Comparison of ENCODE assay signal across 16 cellular contexts in genomic region chr1:4395158-4395557, GRCh38.
DNase-seq lines count a peak whose midpoint lies in the region; ATAC-seq, FAIRE-seq and TF ChIP-seq lines count a peak whose summit lies in the region.
"Had no signal": no experiment of that assay in that cellular context is flagged by ENCODE, and none has a peak within 500 bp of the region (broad histone marks: within the 10 kb centered on the region; RNA-seq: fewer than 3 reads in every experiment).

No MANE protein-coding gene starts in this region.

- TF ChIP-seq CTCF in astrocyte (IDR thresholded peaks at IDR 0.05; ENCODE audit: insufficient read depth, low read depth, low read length): no peak

- peak; percentile 46 to 80 for ATAC-seq in activated naive CD4-positive, alpha-beta T cell treated with anti-CD3 and anti-CD28 coated beads, Interleukin-2, amount 50 U/mL, for 72 hours
- no peak for ATAC-seq in activated T-helper 17 cell treated with anti-CD3 and anti-CD28 coated beads, Interleukin-2, amount 50 U/mL, for 72 hours (replicated peaks)
- no peak for ATAC-seq in HG03378 (IDR thresholded peaks at IDR 0.05; ENCODE audit: unreplicated experiment)
- ATAC-seq in HG02623 (IDR thresholded peaks at IDR 0.05; ENCODE audit: unreplicated experiment): no peak
- ATAC-seq: CD8-positive, alpha-beta T cell had no signal

- no peaks in the 10 kb centered on the region for H3K4me1 ChIP-seq in astrocyte (ENCODE audit: insufficient read depth, low read length)
- H3K4me1 ChIP-seq: BLaER1 had no signal

- DNase-seq in activated naive CD4-positive, alpha-beta T cell treated with anti-CD3 and anti-CD28 coated beads, Interleukin-2, amount 50 U/mL, for 72 hours (ENCODE audit: low spot score in 2 of 2): no peak
- DNase-seq in activated naive CD4-positive, alpha-beta T cell treated with anti-CD3 and anti-CD28 coated beads, Interleukin-2, amount 10 ng/mL, durations not matched to agents 7 days and 5 days: no peak
- peak; percentile 16 for DNase-seq in NCI-H2029 (lab: John Stamatoyannopoulos, UW)
- DNase-seq in astrocyte (ENCODE audit: low read depth): peak; percentile 41
- DNase-seq in kidney tubule cell (ENCODE audit: low spot score): peak; percentile 95
- DNase-seq: CD8-positive, alpha-beta T cell; DMS53; KG1; NCI-H1930; NCI-H748 treated with DMSO at 0.1 percent for 48 hours; NK-92 treated with Interleukin-12 subunit alpha and Interleukin-12 subunit beta, amount 100 ng/mL, for 24 hours had no signal

- no peak overlapping the region for H3K4me3 Mint-ChIP-seq in activated naive CD4-positive, alpha-beta T cell treated with anti-CD3 and anti-CD28 coated beads, Interleukin-2, amount 10 ng/mL, durations not matched to agents 7 days and 5 days
- H3K4me3 Mint-ChIP-seq in astrocyte (ENCODE audit: unreplicated experiment): no peak overlapping the region
- no peak overlapping the region for H3K4me3 Mint-ChIP-seq in activated T-helper 17 cell treated with anti-CD3 and anti-CD28 coated beads, Interleukin-2, amount 50 U/mL, for 72 hours
- H3K4me3 Mint-ChIP-seq: CD8-positive, alpha-beta T cell had no signal

- no peaks in the 10 kb centered on the region for H4K20me1 ChIP-seq in astrocyte (ENCODE audit: insufficient read depth, low read length)
- H4K20me1 ChIP-seq: BLaER1 had no signal

- H3K27ac Mint-ChIP-seq in activated naive CD4-positive, alpha-beta T cell treated with anti-CD3 and anti-CD28 coated beads, Interleukin-2, amount 50 U/mL, for 72 hours: no peak overlapping the region
- no peak overlapping the region for H3K27ac Mint-ChIP-seq in activated naive CD4-positive, alpha-beta T cell treated with anti-CD3 and anti-CD28 coated beads, Interleukin-2, amount 10 ng/mL, durations not matched to agents 7 days and 5 days
- no peak overlapping the region for H3K27ac Mint-ChIP-seq in astrocyte (ENCODE audit: unreplicated experiment)
- H3K27ac Mint-ChIP-seq in activated T-helper 17 cell treated with anti-CD3 and anti-CD28 coated beads, Interleukin-2, amount 50 U/mL, for 72 hours: no peak overlapping the region
- H3K27ac Mint-ChIP-seq: CD8-positive, alpha-beta T cell had no signal

- no peak overlapping the region for H3K4me2 ChIP-seq in astrocyte (ENCODE audit: low read length)
- H3K4me2 ChIP-seq: BLaER1 had no signal

- no peak overlapping the region for H3K27ac ChIP-seq in astrocyte (ENCODE audit: low read depth, low read length)
- H3K27ac ChIP-seq: BLaER1 had no signal

- H3K9me3 ChIP-seq in astrocyte (ENCODE audit: insufficient read depth, low read depth, low read length): no peaks in the 10 kb centered on the region

- no peaks in the 10 kb centered on the region for H3K27me3 ChIP-seq in astrocyte (ENCODE audit: insufficient read depth, low read length)
- H3K27me3 ChIP-seq: BLaER1 had no signal

- FAIRE-seq in astrocyte (lab: Jason Lieb, UNC): no peak
- FAIRE-seq: H54 had no signal

- H3K9ac ChIP-seq in astrocyte (ENCODE audit: low read length): no peak overlapping the region
- H3K9ac ChIP-seq: BLaER1 had no signal

- H3K27me3 Mint-ChIP-seq in activated naive CD4-positive, alpha-beta T cell treated with anti-CD3 and anti-CD28 coated beads, Interleukin-2, amount 10 ng/mL, durations not matched to agents 7 days and 5 days: peaks cover 3% of the 10 kb centered on the region
- no peaks in the 10 kb centered on the region for H3K27me3 Mint-ChIP-seq in astrocyte (ENCODE audit: low read depth, unreplicated experiment)
- peaks cover 17% of the 10 kb centered on the region for H3K27me3 Mint-ChIP-seq in activated T-helper 17 cell treated with anti-CD3 and anti-CD28 coated beads, Interleukin-2, amount 50 U/mL, for 72 hours

- H3K79me2 ChIP-seq in astrocyte (ENCODE audit: insufficient read depth, low read length): no peaks in the 10 kb centered on the region

- no peaks in the 10 kb centered on the region for H3K36me3 ChIP-seq in astrocyte (ENCODE audit: insufficient read depth, low read length)
- H3K36me3 ChIP-seq: BLaER1 had no signal

- no peak overlapping the region for H2AFZ ChIP-seq in astrocyte (ENCODE audit: low read depth, low read length)

- no peak overlapping the region for H3K4me3 ChIP-seq in astrocyte (ENCODE audit: insufficient read depth, low read depth, low read length)
- H3K4me3 ChIP-seq: BLaER1 had no signal

- H3K36me3 Mint-ChIP-seq in activated naive CD4-positive, alpha-beta T cell treated with anti-CD3 and anti-CD28 coated beads, Interleukin-2, amount 50 U/mL, for 72 hours: peaks cover 0 to 6% of the 10 kb centered on the region in 2 donors
- H3K36me3 Mint-ChIP-seq in activated naive CD4-positive, alpha-beta T cell treated with anti-CD3 and anti-CD28 coated beads, Interleukin-2, amount 10 ng/mL, durations not matched to agents 7 days and 5 days: no peaks in the 10 kb centered on the region
- H3K36me3 Mint-ChIP-seq in astrocyte (ENCODE audit: low read depth, unreplicated experiment): no peaks in the 10 kb centered on the region
- H3K36me3 Mint-ChIP-seq in activated T-helper 17 cell treated with anti-CD3 and anti-CD28 coated beads, Interleukin-2, amount 50 U/mL, for 72 hours (ENCODE audit: low read depth): no peaks in the 10 kb centered on the region
- H3K36me3 Mint-ChIP-seq: CD8-positive, alpha-beta T cell had no signal

- CTCF ChIA-PET in activated naive CD4-positive, alpha-beta T cell treated with anti-CD3 and anti-CD28 coated beads, Interleukin-2, amount 10 ng/mL, durations not matched to agents 7 days and 5 days (lab: Charles Lee): no interaction called here

- peaks cover 4 to 24% of the 10 kb centered on the region in 2 donors for H3K9me3 Mint-ChIP-seq in activated naive CD4-positive, alpha-beta T cell treated with anti-CD3 and anti-CD28 coated beads, Interleukin-2, amount 50 U/mL, for 72 hours
- H3K9me3 Mint-ChIP-seq in activated naive CD4-positive, alpha-beta T cell treated with anti-CD3 and anti-CD28 coated beads, Interleukin-2, amount 10 ng/mL, durations not matched to agents 7 days and 5 days: no peaks in the 10 kb centered on the region
- peaks cover 21% of the 10 kb centered on the region for H3K9me3 Mint-ChIP-seq in astrocyte (ENCODE audit: unreplicated experiment)
- peaks cover 3% of the 10 kb centered on the region for H3K9me3 Mint-ChIP-seq in activated T-helper 17 cell treated with anti-CD3 and anti-CD28 coated beads, Interleukin-2, amount 50 U/mL, for 72 hours

- no peaks in the 10 kb centered on the region for H3K4me1 Mint-ChIP-seq in activated naive CD4-positive, alpha-beta T cell treated with anti-CD3 and anti-CD28 coated beads, Interleukin-2, amount 10 ng/mL, durations not matched to agents 7 days and 5 days
- peaks cover 5% of the 10 kb centered on the region for H3K4me1 Mint-ChIP-seq in astrocyte (ENCODE audit: low read depth, unreplicated experiment)
- H3K4me1 Mint-ChIP-seq in activated T-helper 17 cell treated with anti-CD3 and anti-CD28 coated beads, Interleukin-2, amount 50 U/mL, for 72 hours: no peaks in the 10 kb centered on the region

Comparison
In these comparisons a context has a peak if more than half of its experiments do, and no peak if none do; other contexts are left out.
1. ATAC-seq: peak in activated naive CD4-positive, alpha-beta T cell treated with anti-CD3 and anti-CD28 coated beads, Interleukin-2, amount 50 U/mL, for 72 hours (2 of 2); none in activated T-helper 17 cell treated with anti-CD3 and anti-CD28 coated beads, Interleukin-2, amount 50 U/mL, for 72 hours (single experiment), HG03378 (single experiment) and HG02623 (single experiment).
2. DNase-seq: peak in NCI-H2029 (single experiment), astrocyte (single experiment) and kidney tubule cell (single experiment); none in activated naive CD4-positive, alpha-beta T cell treated with anti-CD3 and anti-CD28 coated beads, Interleukin-2, amount 50 U/mL, for 72 hours (0 of 2) and activated naive CD4-positive, alpha-beta T cell treated with anti-CD3 and anti-CD28 coated beads, Interleukin-2, amount 10 ng/mL, durations not matched to agents 7 days and 5 days (single experiment).